Comparison of ENCODE assay signal across 8 cellular contexts in the genomic region with DNA sequence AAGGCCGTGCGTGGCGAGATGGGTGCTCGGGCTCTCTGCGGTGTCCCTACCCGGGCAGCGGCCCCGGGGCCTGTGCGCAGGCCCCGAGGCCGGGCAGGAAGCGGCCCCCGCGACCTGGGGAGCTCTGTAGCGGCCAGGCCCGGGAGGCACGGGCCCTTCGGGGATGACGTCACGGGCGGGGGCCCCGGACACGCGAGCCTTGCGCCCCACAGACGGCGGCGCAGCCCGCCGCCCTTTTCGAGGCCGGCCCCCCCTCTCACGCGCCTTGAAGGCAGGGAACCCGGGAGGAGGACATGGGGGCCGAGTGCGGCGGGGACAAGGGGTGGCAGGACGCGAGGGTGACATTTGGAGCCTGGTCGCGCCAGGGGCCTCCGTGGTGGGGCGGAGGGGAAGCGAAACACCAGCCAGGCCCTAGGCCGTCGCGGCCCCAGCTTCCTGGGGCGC. TPM values are rescaled to one million over a fixed set of nuclear protein-coding genes. Genes with fewer than 3 reads are reported as not detected.
DNase-seq lines count a peak whose midpoint lies in the region; ATAC-seq and TF ChIP-seq lines count a peak whose summit lies in the region.

No MANE protein-coding gene starts in this region.

- H2AFZ ChIP-seq in SU-DHL-6 (ENCODE audit: low read depth, low read length, severe bottlenecking), result no peak overlapping the region

- H3F3A ChIP-seq in SU-DHL-6 (ENCODE audit: insufficient read depth), result peaks cover 7% of the 10 kb centered on the region

- H3K27ac ChIP-seq in SU-DHL-6 (ENCODE audit: low read depth, low read length), result no peak overlapping the region

- peaks cover 35% of the 10 kb centered on the region for H3K4me1 ChIP-seq in skeletal muscle satellite cell (ENCODE audit: control insufficient read depth, insufficient read depth, low read length)

- no peaks in the 10 kb centered on the region for H3K9me2 ChIP-seq in SU-DHL-6 (replicated peaks; ENCODE audit: insufficient read depth, low read length)

- H3K79me2 ChIP-seq in SU-DHL-6 (ENCODE audit: insufficient read depth, low read length), result no peaks in the 10 kb centered on the region

- H3K27me3 ChIP-seq in SU-DHL-6 (ENCODE audit: low read length) (no peaks in the 10 kb centered on the region), skeletal muscle satellite cell (ENCODE audit: control insufficient read depth, insufficient read depth, low read length) (no peaks in the 10 kb centered on the region)

- peak overlapping the region; percentile 52 for H3K4me3 ChIP-seq in SU-DHL-6 (ENCODE audit: insufficient read depth, low read length, poor library complexity, severe bottlenecking)
- peak overlapping the region; percentile 54 for H3K4me3 ChIP-seq in iPS-18c (ENCODE audit: insufficient read depth, low read depth, low read length)
- H3K4me3 ChIP-seq in skeletal muscle satellite cell (ENCODE audit: low read length), result peak overlapping the region; percentile 86

- TF ChIP-seq CTCF in SU-DHL-6 (IDR thresholded peaks at IDR 0.05; ENCODE audit: insufficient read depth, low read length, poor library complexity, severe bottlenecking), result no peak

- H3K36me3 ChIP-seq in SU-DHL-6 (ENCODE audit: low read length), result no peaks in the 10 kb centered on the region
- H3K36me3 ChIP-seq in skeletal muscle satellite cell (ENCODE audit: insufficient read depth, low read length), result peaks cover 3% of the 10 kb centered on the region

- H3K9ac ChIP-seq in SU-DHL-6 (ENCODE audit: low read length) (peak overlapping the region; percentile 47), skeletal muscle satellite cell (ENCODE audit: low read depth, low read length) (peak overlapping the region; percentile 97)

- DNase-seq in NCI-H146 (lab: John Stamatoyannopoulos, UW), result peak; percentile 45
- DNase-seq in NCI-H146 treated with DMSO at 0.1 percent for 48 hours (lab: John Stamatoyannopoulos, UW; ENCODE audit: unreplicated experiment), result no peak
- peak; percentile 63 for DNase-seq in astrocyte of the hippocampus (ENCODE audit: low read depth, low spot score)

- no peaks in the 10 kb centered on the region for H4K20me1 ChIP-seq in SU-DHL-6 (ENCODE audit: low read depth, low read length)

- H3K9me3 ChIP-seq in SU-DHL-6 (ENCODE audit: insufficient read depth, low read length), result no peaks in the 10 kb centered on the region
- peaks cover 6% of the 10 kb centered on the region for H3K9me3 ChIP-seq in iPS-18c (ENCODE audit: control insufficient read depth, insufficient read depth, low read length)
- H3K9me3 ChIP-seq in skeletal muscle satellite cell (replicated peaks; ENCODE audit: low read length), result no peaks in the 10 kb centered on the region

- peak; percentile 42 for ATAC-seq in HG03045 (IDR thresholded peaks at IDR 0.05; ENCODE audit: unreplicated experiment)
- no peak for ATAC-seq in GM21447 (IDR thresholded peaks at IDR 0.05; ENCODE audit: unreplicated experiment)

- H3K4me2 ChIP-seq in SU-DHL-6 (ENCODE audit: low read depth, low read length, poor library complexity, severe bottlenecking) (peak overlapping the region; percentile 51), skeletal muscle satellite cell (ENCODE audit: low read length) (peak overlapping the region; percentile 84)

RNA-seq across cellular contexts. Expression of a gene that starts 1.1 kb away (rescaled TPM):
- total RNA-seq in skeletal muscle satellite cell (2012; rRNA removed), result 7.4 and 8.1 TPM in 2 replicates
